ENCODE assay signal across 32 cellular contexts in the genomic region with DNA sequence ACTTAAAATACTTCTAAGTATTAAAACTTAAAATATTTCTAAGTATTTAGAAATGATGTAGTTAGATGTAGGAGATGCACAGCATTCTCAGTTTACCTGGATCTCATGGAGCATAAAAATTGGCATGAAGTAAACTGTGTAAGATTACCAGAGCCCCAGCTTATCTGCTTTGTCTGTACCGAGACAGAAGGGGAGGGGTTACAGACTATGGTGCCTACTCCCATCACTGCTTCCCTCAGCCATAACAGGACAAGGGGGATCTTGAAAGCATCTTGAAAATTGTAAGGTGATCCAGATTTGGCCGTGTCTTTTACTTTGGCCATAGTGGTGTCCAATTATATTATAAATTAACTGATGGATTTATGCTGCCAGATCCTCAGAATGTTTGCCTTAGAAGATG.
"Had no signal": no experiment of that assay in that cellular context is flagged by ENCODE, and none has a peak within 500 bp of the region (broad histone marks: within the 10 kb centered on the region; RNA-seq: fewer than 3 reads in every experiment).

No MANE protein-coding gene starts in this region.

- H3K36me3 ChIP-seq: brain microvascular endothelial cell had no signal

- H3K9me3 Mint-ChIP-seq: activated CD4-positive, alpha-beta memory T cell treated with anti-CD3 and anti-CD28 coated beads, Interleukin-2, amount 10 ng/mL, durations not matched to agents 7 days and 5 days; activated CD4-positive, alpha-beta T cell treated with anti-CD3 and anti-CD28 coated beads, Interleukin-2, amount 10 ng/mL, durations not matched to agents 7 days and 5 days; activated T-cell treated with anti-CD3 and anti-CD28 coated beads, Interleukin-2, amount 50 U/mL, for 24 hours; activated T-helper 17 cell treated with anti-CD3 and anti-CD28 coated beads, Interleukin-2, amount 50 U/mL, for 72 hours; effector memory CD8-positive, alpha-beta T cell; T-helper 2 cell treated with Interferon-gamma antibody and Interleukin-4, amounts not matched to agents 5 μg/mL and 100 μg/mL, for 36 hours had no signal

- H3K27me3 Mint-ChIP-seq: activated CD4-positive, alpha-beta memory T cell treated with anti-CD3 and anti-CD28 coated beads, Interleukin-2, amount 10 ng/mL, durations not matched to agents 7 days and 5 days; activated CD4-positive, alpha-beta T cell treated with anti-CD3 and anti-CD28 coated beads, Interleukin-2, amount 10 ng/mL, durations not matched to agents 7 days and 5 days; activated naive CD8-positive, alpha-beta T cell; activated T-cell treated with anti-CD3 and anti-CD28 coated beads, Interleukin-2, amount 50 U/mL, for 24 hours; activated T-helper 17 cell treated with anti-CD3 and anti-CD28 coated beads, Interleukin-2, amount 50 U/mL, for 72 hours; effector memory CD8-positive, alpha-beta T cell; T-helper 17 cell had no signal

- H3K27ac ChIP-seq: brain microvascular endothelial cell, esophagus squamous epithelium, gastroesophageal sphincter, heart right ventricle had no signal

- ATAC-seq: activated T-helper 17 cell treated with anti-CD3 and anti-CD28 coated beads, Interleukin-2, amount 50 U/mL, for 72 hours; effector memory CD8-positive, alpha-beta T cell; gastroesophageal sphincter; T-helper 17 cell had no signal

- H3K27me3 ChIP-seq: brain microvascular endothelial cell, esophagus squamous epithelium, gastroesophageal sphincter, heart right ventricle had no signal

- DNase-seq: activated CD4-positive, alpha-beta memory T cell treated with anti-CD3 and anti-CD28 coated beads, Interleukin-2, amount 10 ng/mL, durations not matched to agents 7 days and 5 days; activated CD4-positive, alpha-beta T cell treated with anti-CD3 and anti-CD28 coated beads for 1 hour; activated CD4-positive, alpha-beta T cell treated with anti-CD3 and anti-CD28 coated beads for 4 hours; activated CD4-positive, alpha-beta T cell treated with anti-CD3 and anti-CD28 coated beads, Interleukin-2, amount 10 ng/mL, durations not matched to agents 7 days and 5 days; activated CD4-positive, alpha-beta T cell treated with anti-CD3 and anti-CD28 coated beads, Interleukin-2, amount 50 U/mL, for 4 hours; activated CD8-positive, alpha-beta memory T cell treated with anti-CD3 and anti-CD28 coated beads, Interleukin-2, amount 50 U/mL, for 48 hours; activated effector memory CD4-positive, alpha-beta T cell treated with Interleukin-2 at 50 U/mL for 16 hours; activated gamma-delta T cell treated with Interleukin-2 at 50 U/mL for 16 hours; activated naive CD4-positive, alpha-beta T cell treated with anti-CD3 and anti-CD28 coated beads, Interleukin-2, amount 50 U/mL, for 16 hours; activated naive CD4-positive, alpha-beta T cell treated with Interleukin-2 at 50 U/mL for 16 hours; activated T-cell treated with anti-CD3 and anti-CD28 coated beads for 4 hours; activated T-cell treated with anti-CD3 and anti-CD28 coated beads, Interleukin-2, amount 50 U/mL, for 24 hours; amniotic stem cell; anterior cingulate cortex; brain microvascular endothelial cell; cortex of kidney; dermis blood vessel endothelial cell; effector CD4-positive, alpha-beta T cell; effector memory CD8-positive, alpha-beta T cell; esophagus squamous epithelium; foreskin melanocyte; heart right ventricle; T-helper 1 cell; T-helper 17 cell; T1000 had no signal

- H3K9me3 ChIP-seq: esophagus squamous epithelium, gastroesophageal sphincter, heart right ventricle had no signal

- H3K4me3 Mint-ChIP-seq: activated CD4-positive, alpha-beta memory T cell treated with anti-CD3 and anti-CD28 coated beads, Interleukin-2, amount 10 ng/mL, durations not matched to agents 7 days and 5 days; activated CD4-positive, alpha-beta T cell treated with anti-CD3 and anti-CD28 coated beads, Interleukin-2, amount 10 ng/mL, durations not matched to agents 7 days and 5 days; activated naive CD8-positive, alpha-beta T cell; activated T-cell treated with anti-CD3 and anti-CD28 coated beads, Interleukin-2, amount 50 U/mL, for 24 hours; activated T-helper 17 cell treated with anti-CD3 and anti-CD28 coated beads, Interleukin-2, amount 50 U/mL, for 72 hours; effector memory CD8-positive, alpha-beta T cell; T-helper 17 cell; T-helper 2 cell treated with Interferon-gamma antibody and Interleukin-4, amounts not matched to agents 5 μg/mL and 100 μg/mL, for 36 hours had no signal

- H3K27ac Mint-ChIP-seq: activated CD4-positive, alpha-beta memory T cell treated with anti-CD3 and anti-CD28 coated beads, Interleukin-2, amount 10 ng/mL, durations not matched to agents 7 days and 5 days; activated naive CD8-positive, alpha-beta T cell; activated T-cell treated with anti-CD3 and anti-CD28 coated beads, Interleukin-2, amount 50 U/mL, for 24 hours; activated T-helper 17 cell treated with anti-CD3 and anti-CD28 coated beads, Interleukin-2, amount 50 U/mL, for 72 hours; T-helper 17 cell; T-helper 2 cell treated with Interferon-gamma antibody and Interleukin-4, amounts not matched to agents 5 μg/mL and 100 μg/mL, for 36 hours had no signal

- H3K4me3 ChIP-seq: esophagus squamous epithelium, gastroesophageal sphincter, heart right ventricle had no signal

- H3K4me1 ChIP-seq: gastroesophageal sphincter had no signal

- FAIRE-seq: astrocyte, bronchial epithelial cell, colon had no signal
